In the genomic region with DNA sequence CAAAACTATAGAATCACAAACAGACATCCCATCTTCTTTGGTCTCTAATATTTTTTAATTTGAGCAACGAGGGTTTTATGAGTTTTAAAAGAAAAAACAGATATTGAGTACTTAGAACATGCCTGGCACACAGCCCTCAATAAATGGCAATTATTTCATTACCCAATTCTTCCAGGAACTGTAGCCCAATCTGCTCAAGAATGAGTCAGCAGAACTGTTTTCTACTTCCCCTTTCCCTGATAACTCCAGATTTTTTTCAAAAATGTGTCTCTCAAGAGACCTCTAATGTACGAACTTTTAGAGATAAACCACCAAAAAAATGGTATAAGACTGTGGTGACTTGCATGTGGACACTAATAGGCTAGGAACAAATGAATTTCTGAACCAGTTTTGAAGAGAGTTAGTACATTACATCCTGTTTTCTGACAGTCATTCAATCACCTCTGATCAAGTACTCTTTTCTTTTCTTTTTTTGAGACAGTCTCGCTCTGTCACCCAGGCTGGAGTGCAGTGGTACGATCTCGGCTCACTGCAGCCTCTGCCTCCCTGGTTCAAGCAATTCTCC, we compare ENCODE assay signal across 8 cellular contexts. TPM values are rescaled to one million over a fixed set of nuclear protein-coding genes. Genes with fewer than 3 reads are reported as not detected.
DNase-seq lines count a peak whose midpoint lies in the region; TF ChIP-seq lines count a peak whose summit lies in the region.

No MANE protein-coding gene starts in this region.

- no peak for TF ChIP-seq CTCF in C4-2B (conservative IDR thresholded peaks at IDR 0.05)
- no peak for TF ChIP-seq CTCF in colonic mucosa (IDR thresholded peaks at IDR 0.05)
- TF ChIP-seq CTCF in osteocyte (IDR thresholded peaks at IDR 0.05) = no peak
- TF ChIP-seq CTCF in mesothelial cell of epicardium (IDR thresholded peaks at IDR 0.05; ENCODE audit: unreplicated experiment) = no peak

- H3K4me1 Mint-ChIP-seq in osteocyte (ENCODE audit: unreplicated experiment) (peaks cover 5% of the 10 kb centered on the region), mesothelial cell of epicardium (peaks cover 2% of the 10 kb centered on the region)

- H3K27ac ChIP-seq in C4-2B = peak overlapping the region; percentile 40
- H3K27ac ChIP-seq in colonic mucosa = peak overlapping the region; percentile 19

- H3K27me3 Mint-ChIP-seq in osteocyte (ENCODE audit: unreplicated experiment) (no peaks in the 10 kb centered on the region), mesothelial cell of epicardium (ENCODE audit: low read depth) (no peaks in the 10 kb centered on the region)

- H3K4me3 Mint-ChIP-seq in osteocyte (ENCODE audit: unreplicated experiment) (no peak overlapping the region), mesothelial cell of epicardium (no peak overlapping the region)

- H3K36me3 Mint-ChIP-seq in osteocyte (ENCODE audit: unreplicated experiment) = peaks cover 7% of the 10 kb centered on the region
- H3K36me3 Mint-ChIP-seq in mesothelial cell of epicardium = peaks cover 14% of the 10 kb centered on the region

- H3K4me3 ChIP-seq in colonic mucosa = no peak overlapping the region

- H3K9me3 Mint-ChIP-seq in osteocyte (ENCODE audit: unreplicated experiment) (no peaks in the 10 kb centered on the region), mesothelial cell of epicardium (peaks cover 3% of the 10 kb centered on the region)

- DNase-seq in NCI-H226 (peak; percentile 31), colonic mucosa (no peak), osteocyte (ENCODE audit: extremely low spot score, unreplicated experiment) (no peak), posterior vena cava (ENCODE audit: low spot score) (no peak), mesothelial cell of epicardium (ENCODE audit: low spot score in 2 of 2, unreplicated experiment in 2 of 2) (no peak)
- no peak for DNase-seq in stimulated activated CD8-positive, alpha-beta memory T cell treated with anti-CD3 and anti-CD28 coated beads, Interleukin-4, amount 100 ng/mL, for 48 hours
- no peak for DNase-seq in activated naive CD4-positive, alpha-beta T cell treated with Interleukin-2 at 50 U/mL for 16 hours

- H3K27me3 ChIP-seq in colonic mucosa = no peaks in the 10 kb centered on the region

- H3K9me3 ChIP-seq in colonic mucosa = no peaks in the 10 kb centered on the region

- no peaks in the 10 kb centered on the region for H3K4me1 ChIP-seq in colonic mucosa

- no peaks in the 10 kb centered on the region for H3K36me3 ChIP-seq in colonic mucosa

- H3K27ac Mint-ChIP-seq in osteocyte (ENCODE audit: unreplicated experiment) (peak overlapping the region; percentile 76), mesothelial cell of epicardium (no peak overlapping the region)

- intact Hi-C loops in colonic mucosa (cut with DNase I) = no loop called here
- intact Hi-C loops in posterior vena cava (cut with DNase I) = no loop called here

- no peak overlapping the region for H3K9ac ChIP-seq in colonic mucosa (ENCODE audit: low read depth in 2 of 2, low read length in 2 of 2)

RNA-seq across cellular contexts. Expression of gene ABL2, which starts 11.5 kb away (rescaled TPM):
- 10 to 100 TPM in 1 of 2 donors, 1 to 10 TPM in 1; 9.1 to 12.8 TPM for total RNA-seq in colonic mucosa
- 33.7 and 36.3 TPM in 2 replicates for total RNA-seq in osteocyte
- total RNA-seq in posterior vena cava = 10 to 100 TPM; 37.2 to 63.5 TPM
- total RNA-seq in mesothelial cell of epicardium = 22.5 to 23.7 TPM (median 22.7 TPM) in 3 replicates
